17 cellular contexts compared by ENCODE assay signal in genomic region chr5:87539839-87540238, GRCh38.
"Had no signal": no experiment of that assay in that cellular context is flagged by ENCODE, and none has a peak within 500 bp of the region (broad histone marks: within the 10 kb centered on the region; RNA-seq: fewer than 3 reads in every experiment).

No MANE protein-coding gene starts in this region.

- H3K27me3 ChIP-seq: dorsolateral prefrontal cortex, neural progenitor cell, upper lobe of right lung had no signal

- H3K9me3 ChIP-seq: mucosa of descending colon, upper lobe of right lung had no signal

- H3K4me3 ChIP-seq: mucosa of descending colon, neural progenitor cell, upper lobe of right lung had no signal

- H3K27ac ChIP-seq: epithelial cell of prostate, neural progenitor cell, upper lobe of right lung had no signal

- H3K9ac ChIP-seq: neural progenitor cell had no signal

- DNase-seq: activated B cell treated with CpG ODN at 0.5 μM for 24 hours; activated CD4-positive, alpha-beta T cell treated with anti-CD3 and anti-CD28 coated beads, Interleukin-2, amount 10 ng/mL, durations not matched to agents 24 days and 14 days; activated CD8-positive, alpha-beta T cell treated with anti-CD3 and anti-CD28 coated beads, Interleukin-2, amount 10 ng/mL, durations not matched to agents 7 days and 5 days; activated naive CD4-positive, alpha-beta T cell treated with anti-CD3 and anti-CD28 coated beads for 36 hours; activated T-cell treated with anti-CD3 and anti-CD28 coated beads, Interleukin-2, amount 50 U/mL, for 24 hours; anterior cingulate cortex; central memory CD4-positive, alpha-beta T cell; dorsolateral prefrontal cortex; foreskin fibroblast; mesenchymal stem cell; mucosa of descending colon; naive B cell; stimulated activated naive CD4-positive, alpha-beta T cell; upper lobe of right lung had no signal

- H3K4me2 ChIP-seq: neural progenitor cell had no signal

- ATAC-seq: activated CD8-positive, alpha-beta T cell treated with anti-CD3 and anti-CD28 coated beads, Interleukin-2, amount 10 ng/mL, durations not matched to agents 7 days and 5 days; mucosa of descending colon; upper lobe of right lung had no signal

- H3K36me3 ChIP-seq: neural progenitor cell, upper lobe of right lung had no signal

- H2AFZ ChIP-seq: neural progenitor cell had no signal

- H3K4me1 ChIP-seq: upper lobe of right lung had no signal

- FAIRE-seq: TTC549 had no signal
